In the genomic region with DNA sequence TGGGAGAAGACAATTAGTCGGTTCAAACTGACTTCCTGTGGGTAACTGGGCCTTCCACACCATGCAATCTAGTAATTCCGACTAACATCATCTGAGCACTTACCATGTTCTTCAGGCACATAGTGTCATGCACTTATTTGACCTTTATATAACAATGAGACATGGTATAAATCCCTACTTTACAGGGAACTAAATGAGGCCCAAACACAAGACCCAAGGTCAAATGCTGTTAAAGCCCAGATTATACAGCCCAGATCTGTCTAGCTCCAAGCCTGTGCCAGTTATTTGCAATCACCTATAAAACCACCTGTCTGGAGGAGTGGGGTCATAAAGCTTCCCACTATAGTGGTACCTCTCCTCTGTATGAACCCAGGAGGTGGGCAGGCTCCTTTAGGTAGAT, we compare ENCODE assay signal across 16 cellular contexts. TPM values are rescaled to one million over a fixed set of nuclear protein-coding genes. Genes with fewer than 3 reads are reported as not detected.
DNase-seq lines count a peak whose midpoint lies in the region; ATAC-seq and TF ChIP-seq lines count a peak whose summit lies in the region.
"Had no signal": no experiment of that assay in that cellular context is flagged by ENCODE, and none has a peak within 500 bp of the region (broad histone marks: within the 10 kb centered on the region; RNA-seq: fewer than 3 reads in every experiment).

No MANE protein-coding gene starts in this region.

- no peak overlapping the region for H3K4me3 ChIP-seq in SK-N-MC
- H3K4me3 ChIP-seq: BLaER1, MG63 had no signal

- H3K36me3 Mint-ChIP-seq in stimulated activated naive B cell treated with anti-CD40 and anti-IgM and Interleukin-4, amounts not matched to agents 10 μg/mL and 1 μg/mL and 100 μg/mL, for 72 hours = peaks cover 12 to 16% of the 10 kb centered on the region in 2 donors

- peak overlapping the region; percentile 15 for H3K9ac ChIP-seq in SK-N-MC (ENCODE audit: insufficient read length)
- H3K9ac ChIP-seq: BLaER1, SK-N-SH had no signal

- no peak for TF ChIP-seq CTCF in foreskin keratinocyte (conservative IDR thresholded peaks at IDR 0.05)

- H3K4me1 Mint-ChIP-seq in stimulated activated naive CD8-positive, alpha-beta T cell treated with anti-CD3 and anti-CD28 coated beads, Interleukin-15, amount 100 ng/mL, for 72 hours = peaks cover 100% of the 10 kb centered on the region
- H3K4me1 Mint-ChIP-seq in stimulated activated naive B cell treated with anti-CD40 and anti-IgM and Interleukin-4, amounts not matched to agents 10 μg/mL and 1 μg/mL and 100 μg/mL, for 72 hours = peaks cover 65 to 96% of the 10 kb centered on the region in 2 donors

- H3K9me3 ChIP-seq in SK-N-MC (ENCODE audit: low read depth, low read length) = no peaks in the 10 kb centered on the region
- H3K9me3 ChIP-seq: Caco-2, MG63, SK-N-SH had no signal

- no peak for DNase-seq in stimulated activated naive CD8-positive, alpha-beta T cell treated with anti-CD3 and anti-CD28 coated beads, Interleukin-15, amount 100 ng/mL, for 72 hours
- no peak for DNase-seq in stimulated activated naive CD8-positive, alpha-beta T cell treated with anti-CD3 and anti-CD28 coated beads, Interleukin-15, Interleukin-2, amounts not matched to agents 100 U/mL and 50 U/mL, for 24 hours
- DNase-seq in SK-N-MC (ENCODE audit: low read depth, low spot score) = no peak
- DNase-seq in left colon = no peak
- DNase-seq in stimulated activated naive B cell treated with anti-CD40 and anti-IgM and Interleukin-4, amounts not matched to agents 10 μg/mL and 1 μg/mL and 100 μg/mL, for 72 hours = no peak
- DNase-seq in effector CD8-positive, alpha-beta T cell (lab: John Stamatoyannopoulos, UW) = no peak
- DNase-seq in foreskin keratinocyte = no peak
- DNase-seq: Caco-2, KG1, MG63, NCI-H1105, NCI-H187, SK-N-SH had no signal

- peak overlapping the region; percentile 35 to 66 for H3K27ac Mint-ChIP-seq in stimulated activated naive CD8-positive, alpha-beta T cell treated with anti-CD3 and anti-CD28 coated beads, Interleukin-15, amount 100 ng/mL, for 72 hours
- peak overlapping the region; percentile 43 for H3K27ac Mint-ChIP-seq in stimulated activated naive B cell treated with anti-CD40 and anti-IgM and Interleukin-4, amounts not matched to agents 10 μg/mL and 1 μg/mL and 100 μg/mL, for 72 hours

- H3K27ac ChIP-seq in SK-N-MC (peak overlapping the region; percentile 71), foreskin keratinocyte (no peak overlapping the region)
- H3K27ac ChIP-seq: BLaER1, RWPE1 had no signal

- H3K4me3 Mint-ChIP-seq in stimulated activated naive CD8-positive, alpha-beta T cell treated with anti-CD3 and anti-CD28 coated beads, Interleukin-15, amount 100 ng/mL, for 72 hours = no peak overlapping the region
- H3K4me3 Mint-ChIP-seq in stimulated activated naive B cell treated with anti-CD40 and anti-IgM and Interleukin-4, amounts not matched to agents 10 μg/mL and 1 μg/mL and 100 μg/mL, for 72 hours = no peak overlapping the region

- peaks cover 0 to 11% of the 10 kb centered on the region in 2 donors for H3K9me3 Mint-ChIP-seq in stimulated activated naive CD8-positive, alpha-beta T cell treated with anti-CD3 and anti-CD28 coated beads, Interleukin-15, amount 100 ng/mL, for 72 hours
- peaks cover 0 to 2% of the 10 kb centered on the region in 2 donors for H3K9me3 Mint-ChIP-seq in stimulated activated naive B cell treated with anti-CD40 and anti-IgM and Interleukin-4, amounts not matched to agents 10 μg/mL and 1 μg/mL and 100 μg/mL, for 72 hours

- H3K27me3 ChIP-seq in foreskin keratinocyte = no peaks in the 10 kb centered on the region
- H3K27me3 ChIP-seq: BLaER1, MG63 had no signal

- no peaks in the 10 kb centered on the region for H3K27me3 Mint-ChIP-seq in stimulated activated naive CD8-positive, alpha-beta T cell treated with anti-CD3 and anti-CD28 coated beads, Interleukin-15, amount 100 ng/mL, for 72 hours
- H3K27me3 Mint-ChIP-seq in stimulated activated naive B cell treated with anti-CD40 and anti-IgM and Interleukin-4, amounts not matched to agents 10 μg/mL and 1 μg/mL and 100 μg/mL, for 72 hours = no peaks in the 10 kb centered on the region

- intact Hi-C loops in left colon (cut with DNase I, micrococcal nuclease) = no loop called here

- ATAC-seq in stimulated activated naive CD8-positive, alpha-beta T cell treated with anti-CD3 and anti-CD28 coated beads, Interleukin-15, amount 100 ng/mL, for 72 hours = no peak
- no peak for ATAC-seq in stimulated activated naive CD8-positive, alpha-beta T cell treated with anti-CD3 and anti-CD28 coated beads, Interleukin-15, Interleukin-2, amounts not matched to agents 100 U/mL and 50 U/mL, for 24 hours
- ATAC-seq in left colon (peak; percentile 73), foreskin keratinocyte (no peak), GM21447 (IDR thresholded peaks at IDR 0.05; ENCODE audit: unreplicated experiment) (no peak)
- ATAC-seq in stimulated activated naive B cell treated with anti-CD40 and anti-IgM and Interleukin-4, amounts not matched to agents 10 μg/mL and 1 μg/mL and 100 μg/mL, for 72 hours (replicated peaks) = no peak

- H3K36me3 ChIP-seq in SK-N-MC (ENCODE audit: insufficient read depth, low read length) = peaks cover 21% of the 10 kb centered on the region
- H3K36me3 ChIP-seq: MG63 had no signal

- peaks cover 13% of the 10 kb centered on the region for H3K4me1 ChIP-seq in foreskin keratinocyte

RNA-seq across cellular contexts. Expression of a gene that starts 40.8 kb away (rescaled TPM):
- total RNA-seq in left colon = 100 to 1,000 TPM in 1 of 2 donors, 10 to 100 TPM in 1; 84.3 to 117 TPM
- 60.7 and 67.8 TPM in 2 replicates for total RNA-seq in foreskin keratinocyte
- 17.8 and 18.5 TPM in 2 replicates for polyA plus RNA-seq in foreskin keratinocyte
